In genomic region chr11:36306888-36307287, GRCh38 we compare ENCODE assay signal across 8 cellular contexts. TPM values are rescaled to one million over a fixed set of nuclear protein-coding genes. Genes with fewer than 3 reads are reported as not detected.
DNase-seq lines count a peak whose midpoint lies in the region; ATAC-seq and TF ChIP-seq lines count a peak whose summit lies in the region.

No MANE protein-coding gene starts in this region.

- H3K27me3 ChIP-seq in DOHH2 (ENCODE audit: control insufficient read depth, low read length): peaks cover 2% of the 10 kb centered on the region; the same call in 1 of the 2 replicates
- H3K27me3 ChIP-seq in KMS-11 (ENCODE audit: insufficient read depth, low read depth): no peaks in the 10 kb centered on the region

- no peaks in the 10 kb centered on the region for H4K20me1 ChIP-seq in DOHH2 (ENCODE audit: control insufficient read depth, insufficient read depth, low read depth, low read length)
- H4K20me1 ChIP-seq in KMS-11 (ENCODE audit: insufficient read depth): no peaks in the 10 kb centered on the region

- H3K27me3 Mint-ChIP-seq in activated CD8-positive, alpha-beta T cell treated with anti-CD3 and anti-CD28 coated beads, Interleukin-2, amount 10 ng/mL, durations not matched to agents 7 days and 5 days (ENCODE audit: low read depth): peaks cover 22% of the 10 kb centered on the region
- H3K27me3 Mint-ChIP-seq in memory B cell: peaks cover 14% of the 10 kb centered on the region

- peaks cover 5% of the 10 kb centered on the region for H3K4me1 Mint-ChIP-seq in activated CD8-positive, alpha-beta T cell treated with anti-CD3 and anti-CD28 coated beads, Interleukin-2, amount 10 ng/mL, durations not matched to agents 7 days and 5 days (ENCODE audit: low read depth)
- no peaks in the 10 kb centered on the region for H3K4me1 Mint-ChIP-seq in memory B cell

- no peak overlapping the region for H3K9ac ChIP-seq in KMS-11

- H3F3A ChIP-seq in DOHH2 (ENCODE audit: control insufficient read depth, insufficient read depth): no peaks in the 10 kb centered on the region

- no peaks in the 10 kb centered on the region for H3K4me1 ChIP-seq in DOHH2 (ENCODE audit: control insufficient read depth, low read length)
- no peaks in the 10 kb centered on the region for H3K4me1 ChIP-seq in KMS-11 (ENCODE audit: low read depth, poor library complexity, severe bottlenecking)

- no peaks in the 10 kb centered on the region for H3K9me2 ChIP-seq in DOHH2 (replicated peaks; ENCODE audit: control insufficient read depth, low read length)

- no peaks in the 10 kb centered on the region for H3K9me3 Mint-ChIP-seq in activated CD8-positive, alpha-beta T cell treated with anti-CD3 and anti-CD28 coated beads, Interleukin-2, amount 10 ng/mL, durations not matched to agents 7 days and 5 days (ENCODE audit: insufficient read depth)
- H3K9me3 Mint-ChIP-seq in memory B cell: peaks cover 1% of the 10 kb centered on the region

- CTCF ChIA-PET in activated CD8-positive, alpha-beta T cell treated with anti-CD3 and anti-CD28 coated beads, Interleukin-2, amount 10 ng/mL, durations not matched to agents 7 days and 5 days (lab: Charles Lee): interaction anchor here (1.1 to 2.0 kb wide), 3 partner anchors 46 to 186 kb away, joined by 5 to 12 read pairs (median 10); no protein-coding TSS in a partner anchor

- H3K27ac Mint-ChIP-seq in activated CD8-positive, alpha-beta T cell treated with anti-CD3 and anti-CD28 coated beads, Interleukin-2, amount 10 ng/mL, durations not matched to agents 7 days and 5 days: no peak overlapping the region
- no peak overlapping the region for H3K27ac Mint-ChIP-seq in memory B cell

- ATAC-seq in activated CD8-positive, alpha-beta T cell treated with anti-CD3 and anti-CD28 coated beads, Interleukin-2, amount 10 ng/mL, durations not matched to agents 7 days and 5 days: no peak
- peak; percentile 37 for ATAC-seq in memory B cell (ENCODE audit: low read depth)
- ATAC-seq in GM21515 (IDR thresholded peaks at IDR 0.05; ENCODE audit: unreplicated experiment): no peak

- H3K9me3 ChIP-seq in DOHH2 (ENCODE audit: control insufficient read depth, insufficient read depth, low read length): no peaks in the 10 kb centered on the region

- no peak overlapping the region for H2AFZ ChIP-seq in KMS-11 (ENCODE audit: low read depth)

- H3K4me3 ChIP-seq in DOHH2 (ENCODE audit: low read length) (no peak overlapping the region), KMS-11 (IDR thresholded peaks at IDR 0.05; ENCODE audit: insufficient read depth, low read depth, low read length) (no peak overlapping the region)

- H3K27ac ChIP-seq in DOHH2 (ENCODE audit: low read depth, low read length) (no peak overlapping the region), KMS-11 (no peak overlapping the region)

- H3K36me3 ChIP-seq in DOHH2 (ENCODE audit: control insufficient read depth, low read length): no peaks in the 10 kb centered on the region
- no peaks in the 10 kb centered on the region for H3K36me3 ChIP-seq in KMS-11 (ENCODE audit: insufficient read depth)

- POLR2A ChIA-PET in activated CD8-positive, alpha-beta T cell treated with anti-CD3 and anti-CD28 coated beads, Interleukin-2, amount 10 ng/mL, durations not matched to agents 7 days and 5 days (lab: Charles Lee): no interaction called here

- H3K4me3 Mint-ChIP-seq in activated CD8-positive, alpha-beta T cell treated with anti-CD3 and anti-CD28 coated beads, Interleukin-2, amount 10 ng/mL, durations not matched to agents 7 days and 5 days: no peak overlapping the region
- no peak overlapping the region for H3K4me3 Mint-ChIP-seq in memory B cell

- TF ChIP-seq CTCF in DOHH2 (IDR thresholded peaks at IDR 0.05; ENCODE audit: low read depth, low read length, poor library complexity, severe bottlenecking): peak; percentile 55
- peak; percentile 63 for TF ChIP-seq CTCF in KMS-11 (conservative IDR thresholded peaks at IDR 0.05; ENCODE audit: low read depth, low read length)

- no peaks in the 10 kb centered on the region for H3K36me3 Mint-ChIP-seq in activated CD8-positive, alpha-beta T cell treated with anti-CD3 and anti-CD28 coated beads, Interleukin-2, amount 10 ng/mL, durations not matched to agents 7 days and 5 days (ENCODE audit: low read depth)
- H3K36me3 Mint-ChIP-seq in memory B cell: no peaks in the 10 kb centered on the region

- no peaks in the 10 kb centered on the region for H3K79me2 ChIP-seq in DOHH2 (ENCODE audit: control insufficient read depth, low read length)
- H3K79me2 ChIP-seq in KMS-11 (ENCODE audit: insufficient read depth, low read depth): no peaks in the 10 kb centered on the region

- DNase-seq in activated CD8-positive, alpha-beta T cell treated with anti-CD3 and anti-CD28 coated beads, Interleukin-2, amount 10 ng/mL, durations not matched to agents 7 days and 5 days: peak; percentile 35
- DNase-seq in memory B cell (ENCODE audit: low spot score in 2 of 2) (no peak), nucleus accumbens (lab: John Stamatoyannopoulos, UW) (no peak), DMS114 treated with DMSO at 0.1 percent for 48 hours (lab: John Stamatoyannopoulos, UW; ENCODE audit: unreplicated experiment) (no peak)
- no peak for DNase-seq in stimulated activated CD4-positive, alpha-beta T cell treated with anti-CD3 and anti-CD28 coated beads, Interleukin-12 subunit alpha, Interleukin-12 subunit beta, amount 100 ng/mL, for 4 hours

- H3K4me2 ChIP-seq in DOHH2 (ENCODE audit: low read length) (no peak overlapping the region), KMS-11 (no peak overlapping the region)

RNA-seq across cellular contexts. Expression of gene PRR5L, which starts 10.8 kb away (rescaled TPM):
- 1 to 10 TPM; 3.4 to 4.5 TPM for total RNA-seq in activated CD8-positive, alpha-beta T cell treated with anti-CD3 and anti-CD28 coated beads, Interleukin-2, amount 10 ng/mL, durations not matched to agents 7 days and 5 days

RNA-seq across cellular contexts. Expression of gene COMMD9, which starts 17.7 kb away (rescaled TPM):
- total RNA-seq in activated CD8-positive, alpha-beta T cell treated with anti-CD3 and anti-CD28 coated beads, Interleukin-2, amount 10 ng/mL, durations not matched to agents 7 days and 5 days: 10 to 100 TPM; 44.6 to 47.5 TPM
